27 cellular contexts compared by ENCODE assay signal in the genomic region with DNA sequence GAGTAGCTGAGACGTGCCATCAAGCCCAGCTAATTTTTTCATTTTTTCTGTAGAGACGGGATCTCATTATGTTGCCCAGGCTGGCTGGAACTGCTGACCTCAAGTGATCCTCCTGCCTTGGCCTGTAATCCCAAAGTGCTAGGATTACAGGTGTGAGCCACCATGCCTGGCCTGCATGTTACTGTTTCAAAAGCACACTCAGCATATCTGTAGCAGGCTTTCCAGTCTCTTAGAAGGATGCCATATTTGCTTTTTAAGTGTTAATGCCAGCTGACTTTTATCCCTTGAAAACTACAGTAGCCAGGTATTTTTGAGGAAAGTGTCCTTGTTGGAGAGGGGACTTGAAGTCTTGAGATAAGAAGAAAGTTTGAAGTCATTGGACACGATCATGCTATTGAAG.
"Had no signal": no experiment of that assay in that cellular context is flagged by ENCODE, and none has a peak within 500 bp of the region (broad histone marks: within the 10 kb centered on the region; RNA-seq: fewer than 3 reads in every experiment).

No MANE protein-coding gene starts in this region.

- DNase-seq: colonic mucosa; cortex of kidney; effector CD8-positive, alpha-beta T cell; effector memory CD8-positive, alpha-beta T cell; endodermal cell; erythroblast; esophagus squamous epithelium; foreskin fibroblast; foreskin melanocyte; gastrocnemius medialis; glutamatergic neuron; head of caudate nucleus; heart right ventricle; hippocampal formation; left cardiac atrium; left lung; left ventricle myocardium superior; lower lobe of right lung; mesenchymal stem cell; mucosa of descending colon had no signal

- ATAC-seq: effector memory CD8-positive, alpha-beta T cell; esophagus mucosa; gastrocnemius medialis; heart right ventricle; left cardiac atrium; left lung; left ventricle myocardium superior; lower lobe of right lung; mucosa of descending colon had no signal

- H3K4me1 Mint-ChIP-seq: endodermal cell, mesothelial cell of epicardium had no signal

- H3K27ac ChIP-seq: colonic mucosa, epithelial cell of prostate, esophagus squamous epithelium, heart right ventricle, left lung, lower lobe of right lung had no signal

- H3K27me3 ChIP-seq: colonic mucosa, esophagus squamous epithelium, gastrocnemius medialis, heart right ventricle, left lung had no signal

- H3K4me1 ChIP-seq: colonic mucosa had no signal

- H3K9me3 Mint-ChIP-seq: dendritic cell treated with granulocyte-macrophage colony-stimulating factor and Interleukin-4, amounts not matched to agents 40 ng/mL and 50 ng/mL, for 4 days; effector memory CD8-positive, alpha-beta T cell had no signal

- H3K27ac Mint-ChIP-seq: dendritic cell treated with granulocyte-macrophage colony-stimulating factor and Interleukin-4, amounts not matched to agents 40 ng/mL and 50 ng/mL, for 4 days; effector memory CD8-positive, alpha-beta T cell; endodermal cell; mesothelial cell of epicardium had no signal

- H3K4me3 Mint-ChIP-seq: dendritic cell treated with granulocyte-macrophage colony-stimulating factor and Interleukin-4, amounts not matched to agents 40 ng/mL and 50 ng/mL, for 4 days; effector memory CD8-positive, alpha-beta T cell; endodermal cell; mesothelial cell of epicardium had no signal

- H3K9me3 ChIP-seq: colonic mucosa, esophagus squamous epithelium, gastrocnemius medialis, heart right ventricle, left lung, lower lobe of right lung, mucosa of descending colon had no signal

- FAIRE-seq: endometrium, islet of Langerhans, keratinocyte had no signal

- H3K36me3 Mint-ChIP-seq: mesothelial cell of epicardium had no signal

- H3K4me3 ChIP-seq: colonic mucosa, esophagus squamous epithelium, gastrocnemius medialis, heart right ventricle, left lung, lower lobe of right lung, mucosa of descending colon had no signal

- H3K36me3 ChIP-seq: colonic mucosa, esophagus squamous epithelium, gastrocnemius medialis, heart right ventricle, left lung, lower lobe of right lung had no signal

- H3K27me3 Mint-ChIP-seq: dendritic cell treated with granulocyte-macrophage colony-stimulating factor and Interleukin-4, amounts not matched to agents 40 ng/mL and 50 ng/mL, for 4 days; effector memory CD8-positive, alpha-beta T cell had no signal
